1 cellular context compared by ENCODE assay signal in genomic region chr15:72797338-72797689, GRCh38.
TF ChIP-seq lines count a peak whose summit lies in the region.

No MANE protein-coding gene starts in this region.

TF ChIP-seq in HCT116, 20 proteins besides CTCF, POLR2A, EP300 and RAD21 (continued from another document):
- TF ChIP-seq, protein P1, sequence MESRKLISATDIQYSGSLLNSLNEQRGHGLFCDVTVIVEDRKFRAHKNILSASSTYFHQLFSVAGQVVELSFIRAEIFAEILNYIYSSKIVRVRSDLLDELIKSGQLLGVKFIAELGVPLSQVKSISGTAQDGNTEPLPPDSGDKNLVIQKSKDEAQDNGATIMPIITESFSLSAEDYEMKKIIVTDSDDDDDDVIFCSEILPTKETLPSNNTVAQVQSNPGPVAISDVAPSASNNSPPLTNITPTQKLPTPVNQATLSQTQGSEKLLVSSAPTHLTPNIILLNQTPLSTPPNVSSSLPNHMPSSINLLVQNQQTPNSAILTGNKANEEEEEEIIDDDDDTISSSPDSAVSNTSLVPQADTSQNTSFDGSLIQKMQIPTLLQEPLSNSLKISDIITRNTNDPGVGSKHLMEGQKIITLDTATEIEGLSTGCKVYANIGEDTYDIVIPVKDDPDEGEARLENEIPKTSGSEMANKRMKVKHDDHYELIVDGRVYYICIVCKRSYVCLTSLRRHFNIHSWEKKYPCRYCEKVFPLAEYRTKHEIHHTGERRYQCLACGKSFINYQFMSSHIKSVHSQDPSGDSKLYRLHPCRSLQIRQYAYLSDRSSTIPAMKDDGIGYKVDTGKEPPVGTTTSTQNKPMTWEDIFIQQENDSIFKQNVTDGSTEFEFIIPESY (IDR thresholded peaks at IDR 0.05; ENCODE audit: extremely low read depth, insufficient replicate concordance, low read length) = no peak
- TF ChIP-seq ZNF274 (IDR thresholded peaks at IDR 0.05; ENCODE audit: low read depth, low read length) = no peak
- TF ChIP-seq MAX (IDR thresholded peaks at IDR 0.05) = no peak
- TF ChIP-seq EZH2phosphoT487 (IDR thresholded peaks at IDR 0.05; ENCODE audit: borderline replicate concordance) = no peak
- no peak for TF ChIP-seq JUND (IDR thresholded peaks at IDR 0.05)
- no peak for TF ChIP-seq EZH2 (IDR thresholded peaks at IDR 0.05)
TF ChIP-seq in HCT116: peak in this region for 0.
